15 cellular contexts compared by ENCODE assay signal in the genomic region with DNA sequence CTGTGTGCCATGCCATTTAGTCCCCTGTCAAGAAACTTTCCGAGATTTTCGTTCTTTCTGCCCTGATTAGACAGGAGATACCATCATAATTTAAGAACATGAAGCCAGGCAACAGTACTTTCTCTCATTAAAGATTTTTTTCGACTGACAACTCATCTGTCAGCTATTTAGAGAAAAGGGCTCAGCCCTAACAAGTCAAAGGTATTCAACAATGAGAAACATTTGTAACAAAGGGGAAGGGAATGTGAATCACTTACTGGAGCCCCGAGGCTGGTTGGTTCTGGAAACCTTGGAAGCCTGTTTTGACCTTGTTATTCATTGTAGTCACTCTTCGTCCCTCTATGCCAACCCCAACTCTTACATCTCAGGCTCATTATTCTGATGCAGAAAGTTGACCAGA.
DNase-seq lines count a peak whose midpoint lies in the region; ATAC-seq and TF ChIP-seq lines count a peak whose summit lies in the region.
"Had no signal": no experiment of that assay in that cellular context is flagged by ENCODE, and none has a peak within 500 bp of the region (broad histone marks: within the 10 kb centered on the region; RNA-seq: fewer than 3 reads in every experiment).

No MANE protein-coding gene starts in this region.

- CTCF ChIA-PET in Caco-2 (lab: Charles Lee), result no interaction called here

- 0 out of 2 replicates have a peak, but pooled peaks cover 3% of the 10 kb centered on the region for H3K9me3 ChIP-seq in Caco-2
- H3K9me3 ChIP-seq in mesodermal cell (ENCODE audit: control insufficient read depth, low read length), result peaks cover 6% of the 10 kb centered on the region
- no peaks in the 10 kb centered on the region for H3K9me3 ChIP-seq in tibial artery

- peak overlapping the region; percentile 20 for H3K27ac ChIP-seq in mesodermal cell (ENCODE audit: low read depth, low read length, severe bottlenecking)
- H3K27ac ChIP-seq in tibial artery, result no peak overlapping the region

- no TSS peak for BruUV-seq in Caco-2 (replicated peaks; lab: Mats Ljungman, UMichigan)

- POLR2A ChIA-PET in Caco-2 (lab: Charles Lee), result no interaction called here

- ATAC-seq in HG03045 (IDR thresholded peaks at IDR 0.05; ENCODE audit: unreplicated experiment), result no peak
- ATAC-seq: Right ventricle myocardium inferior had no signal

- DNase-seq in Caco-2, result no peak
- DNase-seq in M059J (ENCODE audit: low read depth), result peak; percentile 98
- peak; percentile 49 for DNase-seq in dedifferentiated amniotic fluid mesenchymal stem cell (ENCODE audit: extremely low spot score)
- DNase-seq in NCI-H2029 treated with DMSO at 0.1 percent for 48 hours (lab: John Stamatoyannopoulos, UW), result no peak
- DNase-seq in NCI-H748 treated with DMSO at 0.1 percent for 48 hours (lab: John Stamatoyannopoulos, UW), result no peak
- no peak for DNase-seq in tibial artery
- DNase-seq: activated CD4-positive, CD25-positive, alpha-beta regulatory T cell; hippocampal formation; NCI-H2107; small intestine had no signal

- H3K27me3 ChIP-seq in Caco-2 (replicated peaks; ENCODE audit: control insufficient read depth, insufficient read depth, low read length), result no peaks in the 10 kb centered on the region
- H3K27me3 ChIP-seq in tibial artery, result peaks cover 0 to 9% of the 10 kb centered on the region in 2 donors

- 64 to 94% methylated on average over 2 to 4 of the region's 5 CpGs for WGBS in mesodermal cell (ENCODE audit: insufficient coverage in 2 of 2), 2 experiments

- peaks cover 6% of the 10 kb centered on the region for H3K4me1 Mint-ChIP-seq in Caco-2 (ENCODE audit: low read depth, unreplicated experiment)
- H3K4me1 Mint-ChIP-seq: CD14-positive monocyte had no signal

- no peak for TF ChIP-seq CTCF in Caco-2 (IDR thresholded peaks at IDR 0.05; ENCODE audit: insufficient read depth in 1 of 2, low read depth in 1 of 2, low read length in 1 of 2, severe bottlenecking in 1 of 2, unreplicated experiment in 1 of 2)
- TF ChIP-seq CTCF in tibial artery (IDR thresholded peaks at IDR 0.05), result no peak

- H3K27me3 Mint-ChIP-seq in Caco-2 (ENCODE audit: insufficient read depth, unreplicated experiment), result no peaks in the 10 kb centered on the region

- H3K27ac Mint-ChIP-seq in Caco-2 (ENCODE audit: unreplicated experiment), result peak overlapping the region; percentile 53
- H3K27ac Mint-ChIP-seq: activated T-helper 2 cell treated with anti-CD3 and anti-CD28 coated beads, Interferon-gamma antibody, Interleukin-2, Interleukin-4, amounts not matched to agents 10 μg/mL and 5 μg/mL and 100 μg/mL, durations not matched to agents 14 hours and 24 hours and 36 hours; CD14-positive monocyte had no signal

- no peak overlapping the region for H3K4me3 Mint-ChIP-seq in Caco-2 (ENCODE audit: unreplicated experiment)
- H3K4me3 Mint-ChIP-seq: CD14-positive monocyte had no signal

- H3K36me3 Mint-ChIP-seq in Caco-2 (ENCODE audit: insufficient read depth, unreplicated experiment), result peaks cover 5% of the 10 kb centered on the region
- H3K36me3 Mint-ChIP-seq: CD14-positive monocyte had no signal

- intact Hi-C loops in Caco-2 (cut with micrococcal nuclease; ENCODE audit: unreplicated experiment), result no loop called here
- intact Hi-C loops in tibial artery (cut with DNase I; ENCODE audit: low total_unique reads), result no loop called here

- no peaks in the 10 kb centered on the region for H3K9me3 Mint-ChIP-seq in Caco-2 (ENCODE audit: unreplicated experiment)
- H3K9me3 Mint-ChIP-seq: activated T-helper 2 cell treated with anti-CD3 and anti-CD28 coated beads, Interferon-gamma antibody, Interleukin-2, Interleukin-4, amounts not matched to agents 10 μg/mL and 5 μg/mL and 100 μg/mL, durations not matched to agents 14 hours and 24 hours and 36 hours had no signal

- no peak overlapping the region for H3K4me3 ChIP-seq in Caco-2 (ENCODE audit: low read depth, low read length)
- no peak overlapping the region for H3K4me3 ChIP-seq in mesodermal cell (ENCODE audit: extremely low read depth, insufficient read depth, low read length, poor library complexity, severe bottlenecking)
- no peak overlapping the region for H3K4me3 ChIP-seq in tibial artery

- peaks cover 29% of the 10 kb centered on the region for H3K4me1 ChIP-seq in Caco-2
- H3K4me1 ChIP-seq in mesodermal cell (ENCODE audit: control insufficient read depth, insufficient read depth, low read length, poor library complexity, severe bottlenecking), result peaks cover 32% of the 10 kb centered on the region
- H3K4me1 ChIP-seq in tibial artery, result peaks cover 0 to 6% (median 0%) of the 10 kb centered on the region in 4 donors

- H3K36me3 ChIP-seq in Caco-2 (ENCODE audit: control insufficient read depth, insufficient read depth, low read length), result no peaks in the 10 kb centered on the region
- H3K36me3 ChIP-seq in mesodermal cell (ENCODE audit: control insufficient read depth, insufficient read depth, low read length), result no peaks in the 10 kb centered on the region
- H3K36me3 ChIP-seq in tibial artery, result no peaks in the 10 kb centered on the region

Comparison
In these comparisons a context has a peak if more than half of its experiments do, and no peak if none do; other contexts are left out.
1. DNase-seq: peak in M059J (single experiment) and dedifferentiated amniotic fluid mesenchymal stem cell (single experiment); none in Caco-2 (0 of 2), NCI-H2029 treated with DMSO at 0.1 percent for 48 hours (single experiment), NCI-H748 treated with DMSO at 0.1 percent for 48 hours (single experiment) and tibial artery (0 of 2).